8 cellular contexts compared by ENCODE assay signal in the genomic region with DNA sequence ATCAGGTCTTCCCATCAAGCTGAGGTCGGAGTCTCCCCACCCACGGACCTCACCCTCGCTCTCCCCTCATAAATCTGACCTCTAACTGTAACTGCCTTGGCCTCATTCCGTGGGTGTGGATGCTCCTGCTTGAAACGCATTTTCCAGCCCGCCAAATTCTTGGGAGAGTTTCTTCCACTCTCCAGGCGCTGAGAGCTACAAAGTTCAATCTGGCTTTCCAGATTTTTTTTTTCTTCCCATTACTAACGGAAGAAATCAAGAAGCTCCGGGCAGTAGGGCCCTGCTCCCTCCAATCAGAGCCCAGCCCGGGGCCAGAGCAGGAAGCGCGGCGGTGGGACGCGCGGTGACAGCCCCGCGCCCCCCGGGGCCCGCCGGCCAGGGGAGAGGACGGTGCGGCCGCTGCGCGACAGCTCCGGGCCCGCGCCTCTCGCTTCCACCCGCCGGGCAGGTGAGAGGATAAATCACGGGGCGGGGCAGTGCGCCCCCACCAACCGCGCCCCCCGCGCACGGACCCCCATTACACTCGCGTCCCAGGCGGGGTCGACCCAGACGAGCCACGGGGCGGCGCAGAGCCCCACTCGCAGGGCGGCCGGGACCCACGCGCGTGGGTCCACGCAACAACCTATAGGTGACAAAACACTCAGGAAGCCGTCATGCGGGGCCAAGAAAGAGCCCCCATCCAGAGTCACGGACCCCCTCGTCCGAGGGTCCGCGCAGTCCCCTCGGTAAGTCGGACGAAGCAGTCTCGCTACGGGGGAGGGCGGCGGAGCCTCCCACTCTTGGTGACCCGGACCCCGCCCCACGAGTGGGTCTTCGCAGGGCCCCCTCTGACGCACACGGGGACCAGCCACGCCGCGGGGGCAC. TPM values are rescaled to one million over a fixed set of nuclear protein-coding genes. Genes with fewer than 3 reads are reported as not detected.
DNase-seq lines count a peak whose midpoint lies in the region; ATAC-seq and TF ChIP-seq lines count a peak whose summit lies in the region.

No MANE protein-coding gene starts in this region.

- peak; percentile 47 for DNase-seq in HEK293T (ENCODE audit: extremely low spot score)
- DNase-seq in activated CD4-positive, alpha-beta T cell treated with anti-CD3 and anti-CD28 coated beads, Interleukin-2, amount 10 ng/mL, durations not matched to agents 24 days and 14 days: peak; percentile 70
- DNase-seq in epithelial cell of prostate (ENCODE audit: low read depth, low spot score): no peak
- no peak for DNase-seq in mucosa of gallbladder (ENCODE audit: low spot score)
- DNase-seq in NCI-H2081 treated with DMSO at 0.1 percent for 48 hours (lab: John Stamatoyannopoulos, UW): no peak

- H3K4me1 Mint-ChIP-seq in activated CD4-positive, alpha-beta T cell treated with anti-CD3 and anti-CD28 coated beads, Interleukin-2, amount 10 ng/mL, durations not matched to agents 24 days and 14 days: peaks cover 25% of the 10 kb centered on the region

- no peaks in the 10 kb centered on the region for H3K9me3 ChIP-seq in muscle layer of colon (ENCODE audit: low read length)

- no peak for ATAC-seq in HG02623 (IDR thresholded peaks at IDR 0.05; ENCODE audit: unreplicated experiment)
- ATAC-seq in GM21423 (IDR thresholded peaks at IDR 0.05; ENCODE audit: unreplicated experiment): no peak

- peaks cover 16% of the 10 kb centered on the region for H3K4me1 ChIP-seq in muscle layer of colon (ENCODE audit: insufficient read depth, low read length)

- CTCF ChIA-PET in HEK293T (lab: Yijun Ruan, JAX): interaction anchor here (1.0 to 1.5 kb wide), 5 partner anchors 61 to 137 kb away, joined by 3 to 5 read pairs (median 3); no protein-coding TSS in a partner anchor

- H3K27ac Mint-ChIP-seq in activated CD4-positive, alpha-beta T cell treated with anti-CD3 and anti-CD28 coated beads, Interleukin-2, amount 10 ng/mL, durations not matched to agents 24 days and 14 days: peak overlapping the region; percentile 45

- H3K9ac ChIP-seq in muscle layer of colon (ENCODE audit: low read length): peak overlapping the region; percentile 87

- intact Hi-C loops in activated CD4-positive, alpha-beta T cell treated with anti-CD3 and anti-CD28 coated beads, Interleukin-2, amount 10 ng/mL, durations not matched to agents 24 days and 14 days (cut with micrococcal nuclease): loop anchor here (1.0 to 5.0 kb wide), 4 partner anchors 23 to 81 kb away; no protein-coding TSS in a partner anchor

- no peaks in the 10 kb centered on the region for H3K9me3 Mint-ChIP-seq in activated CD4-positive, alpha-beta T cell treated with anti-CD3 and anti-CD28 coated beads, Interleukin-2, amount 10 ng/mL, durations not matched to agents 24 days and 14 days

- peak overlapping the region; percentile 79 to 94 for H3K4me3 ChIP-seq in muscle layer of colon (ENCODE audit: low read depth in 1 of 2, low read length in 2 of 2)

- no peaks in the 10 kb centered on the region for H3K27me3 ChIP-seq in muscle layer of colon (ENCODE audit: control insufficient read depth in 1 of 2, insufficient read depth in 2 of 2, low read length in 2 of 2)

- H3K27ac ChIP-seq in epithelial cell of prostate (peak overlapping the region; percentile 46), muscle layer of colon (ENCODE audit: low read depth, low read length) (peak overlapping the region; percentile 92)

- H3K36me3 ChIP-seq in muscle layer of colon (ENCODE audit: insufficient read depth, low read length): no peaks in the 10 kb centered on the region

- POLR2A ChIA-PET in HEK293T (lab: Yijun Ruan, JAX): no interaction called here

- H3K27me3 Mint-ChIP-seq in activated CD4-positive, alpha-beta T cell treated with anti-CD3 and anti-CD28 coated beads, Interleukin-2, amount 10 ng/mL, durations not matched to agents 24 days and 14 days: peaks cover 16% of the 10 kb centered on the region

- peaks cover 3% of the 10 kb centered on the region for H3K36me3 Mint-ChIP-seq in activated CD4-positive, alpha-beta T cell treated with anti-CD3 and anti-CD28 coated beads, Interleukin-2, amount 10 ng/mL, durations not matched to agents 24 days and 14 days (ENCODE audit: low read depth)

- H3K4me3 Mint-ChIP-seq in activated CD4-positive, alpha-beta T cell treated with anti-CD3 and anti-CD28 coated beads, Interleukin-2, amount 10 ng/mL, durations not matched to agents 24 days and 14 days: peak overlapping the region; percentile 81

TF ChIP-seq in HEK293T, 16 proteins besides CTCF, POLR2A, EP300 and RAD21:
- TF ChIP-seq CTBP1 (IDR thresholded peaks at IDR 0.05; ENCODE audit: borderline replicate concordance) (no peak), LEF1 (IDR thresholded peaks at IDR 0.05; ENCODE audit: borderline replicate concordance) (no peak), FOXM1 (IDR thresholded peaks at IDR 0.05; ENCODE audit: borderline replicate concordance) (no peak), SP1 (IDR thresholded peaks at IDR 0.05) (no peak), L3MBTL2 (conservative IDR thresholded peaks at IDR 0.05) (no peak), TARDBP (IDR thresholded peaks at IDR 0.05) (peak; percentile 95)

RNA-seq across cellular contexts. Expression of gene AFAP1, which starts 0.9 kb away (rescaled TPM):
- total RNA-seq in activated CD4-positive, alpha-beta T cell treated with anti-CD3 and anti-CD28 coated beads, Interleukin-2, amount 10 ng/mL, durations not matched to agents 24 days and 14 days: 37.6 and 40.8 TPM in 2 replicates
- total RNA-seq in mucosa of gallbladder: 22.7 TPM

Comparison
In these comparisons a context has a peak if more than half of its experiments do, and no peak if none do; other contexts are left out.
1. DNase-seq: peak in HEK293T (single experiment) and activated CD4-positive, alpha-beta T cell treated with anti-CD3 and anti-CD28 coated beads, Interleukin-2, amount 10 ng/mL, durations not matched to agents 24 days and 14 days (single experiment); none in epithelial cell of prostate (single experiment), mucosa of gallbladder (single experiment) and NCI-H2081 treated with DMSO at 0.1 percent for 48 hours (single experiment).